37 cellular contexts compared by ENCODE assay signal in the genomic region with DNA sequence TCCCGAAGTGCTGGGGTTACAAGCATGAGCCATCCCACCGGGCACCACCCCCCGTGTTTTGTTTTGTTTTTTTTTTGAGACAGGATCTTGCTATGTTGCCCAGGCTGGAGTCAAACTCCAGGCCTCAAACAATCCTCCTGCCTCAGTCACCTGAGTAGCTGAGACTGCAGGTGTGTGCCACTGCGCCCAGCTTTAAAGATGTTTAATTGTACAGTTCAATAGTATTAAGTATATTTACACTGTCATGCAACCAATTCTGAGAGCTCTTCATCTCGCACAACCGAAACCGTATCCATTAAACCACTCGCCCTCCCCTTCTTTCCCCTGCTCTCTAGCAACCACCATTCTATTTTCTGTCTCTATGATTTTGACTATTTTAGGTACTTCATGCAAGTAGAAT. TPM values are rescaled to one million over a fixed set of nuclear protein-coding genes. Genes with fewer than 3 reads are reported as not detected.
A peak's percentile ranks its signal among the peaks of the same experiment; 100 is the strongest.
DNase-seq lines count a peak whose midpoint lies in the region; ATAC-seq and TF ChIP-seq lines count a peak whose summit lies in the region.
"Had no signal": no experiment of that assay in that cellular context is flagged by ENCODE, and none has a peak within 500 bp of the region (broad histone marks: within the 10 kb centered on the region; RNA-seq: fewer than 3 reads in every experiment).

No MANE protein-coding gene starts in this region.

- POLR2A ChIA-PET in activated CD4-positive, alpha-beta memory T cell treated with anti-CD3 and anti-CD28 coated beads for 36 hours (lab: Charles Lee) = no interaction called here

- H3K27me3 Mint-ChIP-seq in activated CD4-positive, alpha-beta memory T cell treated with anti-CD3 and anti-CD28 coated beads for 36 hours = no peaks in the 10 kb centered on the region
- H3K27me3 Mint-ChIP-seq: B cell; CD4-positive, alpha-beta memory T cell; naive B cell had no signal

- intact Hi-C loops in left lung (cut with DNase I) = no loop called here
- intact Hi-C loops in activated CD4-positive, alpha-beta memory T cell treated with anti-CD3 and anti-CD28 coated beads for 36 hours (cut with micrococcal nuclease) = no loop called here

- H3K27me3 ChIP-seq in left lung = no peaks in the 10 kb centered on the region
- H3K27me3 ChIP-seq: brain microvascular endothelial cell, dorsolateral prefrontal cortex, esophagus muscularis mucosa, neutrophil, stomach had no signal

- H3K9me3 Mint-ChIP-seq in activated CD4-positive, alpha-beta memory T cell treated with anti-CD3 and anti-CD28 coated beads for 36 hours = no peaks in the 10 kb centered on the region
- H3K9me3 Mint-ChIP-seq: CD4-positive, alpha-beta memory T cell; H9; mesothelial cell of epicardium; naive B cell had no signal

- peak; percentile 85 for ATAC-seq in left lung
- ATAC-seq: HepG2, PC-3, psoas muscle, sciatic nerve had no signal

- TF ChIP-seq CTCF in left lung (IDR thresholded peaks at IDR 0.05) (no peak), GM13977 (IDR thresholded peaks at IDR 0.05; ENCODE audit: extremely low read depth, insufficient read depth, missing control alignments) (no peak)

- no peaks in the 10 kb centered on the region for H3K4me1 Mint-ChIP-seq in activated CD4-positive, alpha-beta memory T cell treated with anti-CD3 and anti-CD28 coated beads for 36 hours (ENCODE audit: low read depth)
- H3K4me1 Mint-ChIP-seq: mesothelial cell of epicardium had no signal

- peak overlapping the region; percentile 1 to 74 for H3K27ac ChIP-seq in left lung
- H3K27ac ChIP-seq: brain microvascular endothelial cell, dorsolateral prefrontal cortex, esophagus muscularis mucosa, neutrophil, psoas muscle, stomach had no signal

- DNase-seq in DMS153 treated with DMSO at 0.1 percent for 48 hours (lab: John Stamatoyannopoulos, UW; ENCODE audit: unreplicated experiment) (peak; percentile 31), NCI-H187 (lab: John Stamatoyannopoulos, UW) (peak; percentile 73 to 87), NCI-H345 (lab: John Stamatoyannopoulos, UW) (peak; percentile 80), left lung (no peak), GM13977 (ENCODE audit: low spot score) (no peak), NCI-H1092 treated with DMSO at 0.1 percent for 48 hours (lab: John Stamatoyannopoulos, UW) (no peak)
- DNase-seq in activated CD4-positive, alpha-beta memory T cell treated with anti-CD3 and anti-CD28 coated beads for 36 hours = no peak
- DNase-seq: ACHN; activated CD4-positive, CD25-positive, alpha-beta regulatory T cell; activated CD8-positive, alpha-beta memory T cell treated with anti-CD3 and anti-CD28 coated beads, Interleukin-2, amount 50 U/mL, for 48 hours; activated naive CD4-positive, alpha-beta T cell treated with anti-CD3 and anti-CD28 coated beads, Interleukin-2, amount 50 U/mL, for 16 hours; amygdala; brain microvascular endothelial cell; CD4-positive, alpha-beta memory T cell; dorsolateral prefrontal cortex; foreskin fibroblast; H9; islet precursor cell; Kasumi-1; naive B cell; NCI-H1694; NCI-H446 treated with DMSO at 0.1 percent for 48 hours; NK-92 treated with Interleukin-12 subunit alpha and Interleukin-12 subunit beta, amount 100 ng/mL, for 24 hours; PC-3; psoas muscle; SK-N-SH; stimulated activated CD8-positive, alpha-beta memory T cell treated with anti-CD3 and anti-CD28 coated beads, Interleukin-4, amount 100 ng/mL, for 48 hours; stomach had no signal

- in situ Hi-C loops in GM13977 (cut with MboI; ENCODE audit: low pct_unique_long_range_greater_than_20kb, low sequenced_read_pairs, unreplicated experiment) = no loop called here

- H3K36me3 Mint-ChIP-seq in activated CD4-positive, alpha-beta memory T cell treated with anti-CD3 and anti-CD28 coated beads for 36 hours = peaks cover 42% of the 10 kb centered on the region

- H3K4me1 ChIP-seq in left lung = no peaks in the 10 kb centered on the region
- H3K4me1 ChIP-seq: esophagus muscularis mucosa, psoas muscle, stomach had no signal

- peaks cover 0 to 100% of the 10 kb centered on the region in 2 donors for H3K36me3 ChIP-seq in left lung

- no peak overlapping the region for H3K4me3 Mint-ChIP-seq in activated CD4-positive, alpha-beta memory T cell treated with anti-CD3 and anti-CD28 coated beads for 36 hours
- H3K4me3 Mint-ChIP-seq: B cell, H9, mesothelial cell of epicardium, naive B cell had no signal

- no peaks in the 10 kb centered on the region for H3K9me3 ChIP-seq in left lung
- H3K9me3 ChIP-seq: esophagus muscularis mucosa, neutrophil, psoas muscle, SK-N-SH, stomach had no signal

- CTCF ChIA-PET in activated CD4-positive, alpha-beta memory T cell treated with anti-CD3 and anti-CD28 coated beads for 36 hours (lab: Charles Lee) = no interaction called here

- no peak overlapping the region for H3K27ac Mint-ChIP-seq in activated CD4-positive, alpha-beta memory T cell treated with anti-CD3 and anti-CD28 coated beads for 36 hours
- H3K27ac Mint-ChIP-seq: B cell, H9, mesothelial cell of epicardium had no signal

- H3K4me3 ChIP-seq in left lung = no peak overlapping the region
- H3K4me3 ChIP-seq: dorsolateral prefrontal cortex, esophagus muscularis mucosa, psoas muscle, stomach had no signal

RNA-seq across cellular contexts. Expression of gene NUCB1, which starts 15.6 kb away (rescaled TPM):
- 100 to 1,000 TPM; 286 to 331 TPM for total RNA-seq in left lung
- total RNA-seq in activated CD4-positive, alpha-beta memory T cell treated with anti-CD3 and anti-CD28 coated beads for 36 hours = 100 to 1,000 TPM; 154 to 159 TPM

RNA-seq across cellular contexts. Expression of gene TULP2, which starts 17.2 kb away (rescaled TPM):
- 1 to 10 TPM in 1 of 2 donors, under 1 TPM in 1; 0.89 to 1.2 TPM for total RNA-seq in left lung
- total RNA-seq in activated CD4-positive, alpha-beta memory T cell treated with anti-CD3 and anti-CD28 coated beads for 36 hours = under 1 TPM; 0.34 to 0.59 TPM
- total RNA-seq: B cell; CD4-positive, alpha-beta memory T cell; G401; HepG2; PC-3; T-helper 1 cell treated with Interleukin-12 subunit alpha and Interleukin-12 subunit beta and Interleukin-4 antibody, amounts not matched to agents 30 ng/mL and 1 ng/mL, for 36 hours had no signal

RNA-seq across cellular contexts. Expression of gene DHDH, which starts 17.7 kb away (rescaled TPM):
- 1 to 10 TPM; 3.3 to 4.1 TPM for total RNA-seq in left lung
- 1 to 10 TPM; 2.0 to 2.8 TPM for total RNA-seq in activated CD4-positive, alpha-beta memory T cell treated with anti-CD3 and anti-CD28 coated beads for 36 hours
- total RNA-seq: cerebellum; T-helper 1 cell treated with Interleukin-12 subunit alpha and Interleukin-12 subunit beta and Interleukin-4 antibody, amounts not matched to agents 30 ng/mL and 1 ng/mL, for 36 hours had no signal

RNA-seq across cellular contexts. Expression of gene BAX, which starts 38.9 kb away (rescaled TPM):
- total RNA-seq in left lung = 100 to 1,000 TPM; 130 to 141 TPM
- 100 to 1,000 TPM; 173 to 181 TPM for total RNA-seq in activated CD4-positive, alpha-beta memory T cell treated with anti-CD3 and anti-CD28 coated beads for 36 hours

RNA-seq across cellular contexts. Expression of gene PPP1R15A, which starts 43.5 kb away (rescaled TPM):
- total RNA-seq in left lung = 10 to 100 TPM; 68.4 to 74.8 TPM
- total RNA-seq in activated CD4-positive, alpha-beta memory T cell treated with anti-CD3 and anti-CD28 coated beads for 36 hours = 10 to 100 TPM; 49.7 to 52.0 TPM

Comparison
In these comparisons a context has a peak if more than half of its experiments do, and no peak if none do; other contexts are left out.
1. DNase-seq: peak in DMS153 treated with DMSO at 0.1 percent for 48 hours (single experiment), NCI-H187 (2 of 2) and NCI-H345 (single experiment); none in left lung (0 of 2), GM13977 (single experiment), NCI-H1092 treated with DMSO at 0.1 percent for 48 hours (single experiment) and activated CD4-positive, alpha-beta memory T cell treated with anti-CD3 and anti-CD28 coated beads for 36 hours (single experiment).